ENCODE assay signal across 1 cellular context in genomic region chr6:7505196-7505699, GRCh38.
TF ChIP-seq lines count a peak whose summit lies in the region.

No MANE protein-coding gene starts in this region.

TF ChIP-seq in HCT116, 20 proteins besides CTCF, POLR2A, EP300 and RAD21 (continued from another document):
- TF ChIP-seq, protein P1, sequence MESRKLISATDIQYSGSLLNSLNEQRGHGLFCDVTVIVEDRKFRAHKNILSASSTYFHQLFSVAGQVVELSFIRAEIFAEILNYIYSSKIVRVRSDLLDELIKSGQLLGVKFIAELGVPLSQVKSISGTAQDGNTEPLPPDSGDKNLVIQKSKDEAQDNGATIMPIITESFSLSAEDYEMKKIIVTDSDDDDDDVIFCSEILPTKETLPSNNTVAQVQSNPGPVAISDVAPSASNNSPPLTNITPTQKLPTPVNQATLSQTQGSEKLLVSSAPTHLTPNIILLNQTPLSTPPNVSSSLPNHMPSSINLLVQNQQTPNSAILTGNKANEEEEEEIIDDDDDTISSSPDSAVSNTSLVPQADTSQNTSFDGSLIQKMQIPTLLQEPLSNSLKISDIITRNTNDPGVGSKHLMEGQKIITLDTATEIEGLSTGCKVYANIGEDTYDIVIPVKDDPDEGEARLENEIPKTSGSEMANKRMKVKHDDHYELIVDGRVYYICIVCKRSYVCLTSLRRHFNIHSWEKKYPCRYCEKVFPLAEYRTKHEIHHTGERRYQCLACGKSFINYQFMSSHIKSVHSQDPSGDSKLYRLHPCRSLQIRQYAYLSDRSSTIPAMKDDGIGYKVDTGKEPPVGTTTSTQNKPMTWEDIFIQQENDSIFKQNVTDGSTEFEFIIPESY (IDR thresholded peaks at IDR 0.05; ENCODE audit: extremely low read depth, insufficient replicate concordance, low read length): no peak
- no peak for TF ChIP-seq EZH2 (IDR thresholded peaks at IDR 0.05)
